Comparison of ENCODE assay signal across 1 cellular context in the genomic region with DNA sequence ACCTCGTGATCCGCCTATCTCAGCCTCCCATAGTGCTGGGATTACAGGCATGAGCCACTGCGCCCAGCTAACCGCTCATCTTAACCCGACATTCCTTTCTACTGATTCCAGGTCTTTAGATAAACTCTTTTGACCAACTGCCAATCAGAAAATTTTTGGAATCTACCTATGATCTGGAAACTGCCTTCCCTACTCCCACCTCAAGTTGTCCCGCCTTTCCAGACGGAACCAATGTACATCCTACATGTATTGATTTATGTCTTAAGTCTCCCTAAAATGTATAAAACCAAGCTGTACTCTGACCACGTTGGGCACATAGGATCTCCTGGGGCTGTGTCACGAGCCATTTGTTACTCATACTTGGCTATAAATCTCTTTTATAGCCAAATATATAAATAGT.
TF ChIP-seq lines count a peak whose summit lies in the region.

No MANE protein-coding gene starts in this region.

TF ChIP-seq in GM23338, 12 proteins besides CTCF, POLR2A, EP300 and RAD21:
- TF ChIP-seq ZNF462 (CRISPR knock-in tag; IDR thresholded peaks at IDR 0.05): no peak
- TF ChIP-seq EZH2 (IDR thresholded peaks at IDR 0.05; ENCODE audit: low read depth, unreplicated experiment): no peak
- TF ChIP-seq EZH2phosphoT487 (IDR thresholded peaks at IDR 0.05; ENCODE audit: unreplicated experiment): no peak
- TF ChIP-seq, protein P1, sequence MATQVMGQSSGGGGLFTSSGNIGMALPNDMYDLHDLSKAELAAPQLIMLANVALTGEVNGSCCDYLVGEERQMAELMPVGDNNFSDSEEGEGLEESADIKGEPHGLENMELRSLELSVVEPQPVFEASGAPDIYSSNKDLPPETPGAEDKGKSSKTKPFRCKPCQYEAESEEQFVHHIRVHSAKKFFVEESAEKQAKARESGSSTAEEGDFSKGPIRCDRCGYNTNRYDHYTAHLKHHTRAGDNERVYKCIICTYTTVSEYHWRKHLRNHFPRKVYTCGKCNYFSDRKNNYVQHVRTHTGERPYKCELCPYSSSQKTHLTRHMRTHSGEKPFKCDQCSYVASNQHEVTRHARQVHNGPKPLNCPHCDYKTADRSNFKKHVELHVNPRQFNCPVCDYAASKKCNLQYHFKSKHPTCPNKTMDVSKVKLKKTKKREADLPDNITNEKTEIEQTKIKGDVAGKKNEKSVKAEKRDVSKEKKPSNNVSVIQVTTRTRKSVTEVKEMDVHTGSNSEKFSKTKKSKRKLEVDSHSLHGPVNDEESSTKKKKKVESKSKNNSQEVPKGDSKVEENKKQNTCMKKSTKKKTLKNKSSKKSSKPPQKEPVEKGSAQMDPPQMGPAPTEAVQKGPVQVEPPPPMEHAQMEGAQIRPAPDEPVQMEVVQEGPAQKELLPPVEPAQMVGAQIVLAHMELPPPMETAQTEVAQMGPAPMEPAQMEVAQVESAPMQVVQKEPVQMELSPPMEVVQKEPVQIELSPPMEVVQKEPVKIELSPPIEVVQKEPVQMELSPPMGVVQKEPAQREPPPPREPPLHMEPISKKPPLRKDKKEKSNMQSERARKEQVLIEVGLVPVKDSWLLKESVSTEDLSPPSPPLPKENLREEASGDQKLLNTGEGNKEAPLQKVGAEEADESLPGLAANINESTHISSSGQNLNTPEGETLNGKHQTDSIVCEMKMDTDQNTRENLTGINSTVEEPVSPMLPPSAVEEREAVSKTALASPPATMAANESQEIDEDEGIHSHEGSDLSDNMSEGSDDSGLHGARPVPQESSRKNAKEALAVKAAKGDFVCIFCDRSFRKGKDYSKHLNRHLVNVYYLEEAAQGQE (IDR thresholded peaks at IDR 0.05; ENCODE audit: unreplicated experiment): no peak
- no peak for TF ChIP-seq CREB1 (CRISPR knock-in tag; IDR thresholded peaks at IDR 0.05; ENCODE audit: low read depth)
- TF ChIP-seq JUNB (IDR thresholded peaks at IDR 0.05; ENCODE audit: unreplicated experiment): no peak
- TF ChIP-seq NANOG (IDR thresholded peaks at IDR 0.05; ENCODE audit: borderline replicate concordance): no peak
- TF ChIP-seq, protein P2, sequence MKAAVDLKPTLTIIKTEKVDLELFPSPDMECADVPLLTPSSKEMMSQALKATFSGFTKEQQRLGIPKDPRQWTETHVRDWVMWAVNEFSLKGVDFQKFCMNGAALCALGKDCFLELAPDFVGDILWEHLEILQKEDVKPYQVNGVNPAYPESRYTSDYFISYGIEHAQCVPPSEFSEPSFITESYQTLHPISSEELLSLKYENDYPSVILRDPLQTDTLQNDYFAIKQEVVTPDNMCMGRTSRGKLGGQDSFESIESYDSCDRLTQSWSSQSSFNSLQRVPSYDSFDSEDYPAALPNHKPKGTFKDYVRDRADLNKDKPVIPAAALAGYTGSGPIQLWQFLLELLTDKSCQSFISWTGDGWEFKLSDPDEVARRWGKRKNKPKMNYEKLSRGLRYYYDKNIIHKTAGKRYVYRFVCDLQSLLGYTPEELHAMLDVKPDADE (IDR thresholded peaks at IDR 0.05): no peak
